In genomic region chr12:47088021-47088944, GRCh38 we compare ENCODE assay signal across 10 cellular contexts. TPM values are rescaled to one million over a fixed set of nuclear protein-coding genes. Genes with fewer than 3 reads are reported as not detected.
DNase-seq lines count a peak whose midpoint lies in the region; FAIRE-seq and TF ChIP-seq lines count a peak whose summit lies in the region.
"Had no signal": no experiment of that assay in that cellular context is flagged by ENCODE, and none has a peak within 500 bp of the region (broad histone marks: within the 10 kb centered on the region; RNA-seq: fewer than 3 reads in every experiment).

No MANE protein-coding gene starts in this region.

- peak overlapping the region; percentile 92 for H2BK15ac ChIP-seq in mesendoderm (replicated peaks; ENCODE audit: low read depth)

- H3K9ac ChIP-seq in mesendoderm (ENCODE audit: low read length) (no peak overlapping the region), kidney (ENCODE audit: low read length in 2 of 2) (no peak overlapping the region)

- intact Hi-C loops in MCF 10A (cut with micrococcal nuclease) = loop anchor here (10.0 kb wide), 1 partner anchor 737 kb away; no protein-coding TSS in a partner anchor
- intact Hi-C loops in kidney (cut with DNase I) = no loop called here
- intact Hi-C loops in Calu3 (cut with micrococcal nuclease; ENCODE audit: unreplicated experiment) = no loop called here
- intact Hi-C loops in activated naive CD4-positive, alpha-beta T cell treated with anti-CD3 and anti-CD28 coated beads for 36 hours (cut with micrococcal nuclease) = no loop called here

- no peak overlapping the region for H3K27ac ChIP-seq in mesendoderm (ENCODE audit: low read depth, low read length)
- no peak overlapping the region for H3K27ac ChIP-seq in kidney (ENCODE audit: low read depth in 2 of 2, low read length in 2 of 2)

- H3K27me3 Mint-ChIP-seq in MCF 10A (ENCODE audit: insufficient read depth, unreplicated experiment) (no peaks in the 10 kb centered on the region), Calu3 (ENCODE audit: unreplicated experiment) (no peaks in the 10 kb centered on the region)
- H3K27me3 Mint-ChIP-seq in activated naive CD4-positive, alpha-beta T cell treated with anti-CD3 and anti-CD28 coated beads for 36 hours (ENCODE audit: low read depth) = no peaks in the 10 kb centered on the region

- peaks cover 0 to 2% of the 10 kb centered on the region in 2 donors for H3K9me3 ChIP-seq in kidney (ENCODE audit: control insufficient read depth in 1 of 2, low read length in 2 of 2)

- H4K8ac ChIP-seq in mesendoderm (ENCODE audit: low read depth, low read length) = no peak overlapping the region

- CTCF ChIA-PET in MCF 10A (lab: Yijun Ruan, JAX) (interaction anchor here (0.7 to 1.6 kb wide), 2 partner anchors 9 to 294 kb away, joined by 4 to 7 read pairs; partner anchors contain the start of genes AMIGO2 and PCED1B), Calu3 (lab: Charles Lee) (interaction anchor here (0.7 kb wide), 1 partner anchor 351 kb away, joined by 3 read pairs; no protein-coding TSS in a partner anchor)
- CTCF ChIA-PET in activated naive CD4-positive, alpha-beta T cell treated with anti-CD3 and anti-CD28 coated beads for 36 hours (lab: Charles Lee) = interaction anchor here (1.0 kb wide), 1 partner anchor 307 kb away, joined by 6 read pairs; no protein-coding TSS in a partner anchor

- TF ChIP-seq CTCF in MCF 10A (IDR thresholded peaks at IDR 0.05; ENCODE audit: unreplicated experiment) (no peak), kidney (IDR thresholded peaks at IDR 0.05; ENCODE audit: borderline replicate concordance, extremely low read depth, insufficient read depth) (no peak), Calu3 (IDR thresholded peaks at IDR 0.05; ENCODE audit: unreplicated experiment) (no peak)

- H3K4me3 ChIP-seq in mesendoderm (ENCODE audit: low read length) (no peak overlapping the region), kidney (ENCODE audit: low read length in 2 of 2) (no peak overlapping the region)

- no peaks in the 10 kb centered on the region for H3K79me1 ChIP-seq in mesendoderm (ENCODE audit: low read length)

- H2AK5ac ChIP-seq in mesendoderm (ENCODE audit: low read length) = no peak overlapping the region

- WGBS in mesendoderm (ENCODE audit: extremely low coverage, insufficient coverage, low lambda C conversion rate) = no CpG with 5 or more reads among the region's 7 CpGs

- H3K4me3 Mint-ChIP-seq in MCF 10A (ENCODE audit: unreplicated experiment) = no peak overlapping the region
- H3K4me3 Mint-ChIP-seq in Calu3 (ENCODE audit: low read depth, unreplicated experiment) = no peak overlapping the region
- H3K4me3 Mint-ChIP-seq in activated naive CD4-positive, alpha-beta T cell treated with anti-CD3 and anti-CD28 coated beads for 36 hours = no peak overlapping the region

- H3K27ac Mint-ChIP-seq in MCF 10A (ENCODE audit: low read depth, unreplicated experiment) (peak overlapping the region; percentile 81), Calu3 (ENCODE audit: unreplicated experiment) (no peak overlapping the region)
- H3K27ac Mint-ChIP-seq in activated naive CD4-positive, alpha-beta T cell treated with anti-CD3 and anti-CD28 coated beads for 36 hours = no peak overlapping the region

- peaks cover 7% of the 10 kb centered on the region for H3K4me1 ChIP-seq in mesendoderm (ENCODE audit: control insufficient read depth, low read depth, low read length)
- peaks cover 0 to 4% of the 10 kb centered on the region in 2 donors for H3K4me1 ChIP-seq in kidney (ENCODE audit: control insufficient read depth in 1 of 2, insufficient read depth in 1 of 2, low read depth in 1 of 2, low read length in 2 of 2)

- H2BK120ac ChIP-seq in mesendoderm (ENCODE audit: low read depth, low read length) = no peak overlapping the region

- H3K36me3 ChIP-seq in mesendoderm (ENCODE audit: control insufficient read depth, insufficient read depth, low read length) (no peaks in the 10 kb centered on the region), kidney (ENCODE audit: control insufficient read depth in 1 of 2, insufficient read depth in 2 of 2, low read length in 2 of 2) (no peaks in the 10 kb centered on the region)

- BruUV-seq in MCF 10A (replicated peaks; lab: Mats Ljungman, UMichigan) = no TSS peak
- no TSS peak for BruUV-seq in Calu3 (replicated peaks; lab: Mats Ljungman, UMichigan)

- H3K4me1 Mint-ChIP-seq in MCF 10A (ENCODE audit: insufficient read depth, unreplicated experiment) (peaks cover 39% of the 10 kb centered on the region), Calu3 (ENCODE audit: low read depth, unreplicated experiment) (peaks cover 25% of the 10 kb centered on the region)
- H3K4me1 Mint-ChIP-seq in activated naive CD4-positive, alpha-beta T cell treated with anti-CD3 and anti-CD28 coated beads for 36 hours (ENCODE audit: low read depth) = peaks cover 42% of the 10 kb centered on the region

- H3K4me2 ChIP-seq in mesendoderm (ENCODE audit: low read length) = no peak overlapping the region

- H3K9me3 Mint-ChIP-seq in MCF 10A (ENCODE audit: unreplicated experiment) (no peaks in the 10 kb centered on the region), Calu3 (ENCODE audit: low read depth, unreplicated experiment) (no peaks in the 10 kb centered on the region)
- peaks cover 9% of the 10 kb centered on the region for H3K9me3 Mint-ChIP-seq in activated naive CD4-positive, alpha-beta T cell treated with anti-CD3 and anti-CD28 coated beads for 36 hours

- no peak overlapping the region for H3K23ac ChIP-seq in mesendoderm (ENCODE audit: low read length)

- H4K5ac ChIP-seq in mesendoderm (ENCODE audit: low read length) = no peak overlapping the region

- no peak for FAIRE-seq in kidney (lab: Jason Lieb, UNC)

- no peaks in the 10 kb centered on the region for H3K79me2 ChIP-seq in mesendoderm (ENCODE audit: control insufficient read depth, insufficient read depth, low read length)

- H3K4ac ChIP-seq in mesendoderm (ENCODE audit: low read depth, low read length) = peak overlapping the region; percentile 68

- H3K56ac ChIP-seq in mesendoderm (ENCODE audit: low read length) = peak overlapping the region; percentile 29

- no peaks in the 10 kb centered on the region for H3K27me3 ChIP-seq in mesendoderm (ENCODE audit: insufficient read depth, low read length, poor library complexity)

- H3K36me3 Mint-ChIP-seq in MCF 10A (ENCODE audit: insufficient read depth, unreplicated experiment) (no peaks in the 10 kb centered on the region), Calu3 (ENCODE audit: insufficient read depth, unreplicated experiment) (peaks cover 5% of the 10 kb centered on the region)
- peaks cover 5% of the 10 kb centered on the region for H3K36me3 Mint-ChIP-seq in activated naive CD4-positive, alpha-beta T cell treated with anti-CD3 and anti-CD28 coated beads for 36 hours (ENCODE audit: low read depth)

- peak; percentile 70 for DNase-seq in COLO668 (lab: John Stamatoyannopoulos, UW; ENCODE audit: unreplicated experiment)
- DNase-seq in NCI-H1417 treated with DMSO at 0.1 percent for 48 hours (lab: John Stamatoyannopoulos, UW) = peak; percentile 95
- DNase-seq in MCF 10A (ENCODE audit: unreplicated experiment) = peak; percentile 80
- no peak for DNase-seq in mesendoderm
- no peak for DNase-seq in activated CD8-positive, alpha-beta memory T cell treated with anti-CD3 and anti-CD28 coated beads, Interleukin-2, amount 50 U/mL, for 4 hours
- DNase-seq in kidney = no peak
- no peak for DNase-seq in Calu3
- DNase-seq in activated naive CD4-positive, alpha-beta T cell treated with anti-CD3 and anti-CD28 coated beads for 36 hours = no peak
- DNase-seq: C1 segment of cervical spinal cord, occipital lobe had no signal

- POLR2A ChIA-PET in MCF 10A (lab: Yijun Ruan, JAX) = interaction anchor here (0.6 to 2.8 kb wide), 11 partner anchors 8 to 614 kb away, joined by 3 to 30 read pairs (median 5); partner anchors contain the start of genes AMIGO2 and PCED1B

- peak overlapping the region; percentile 16 for H3K18ac ChIP-seq in mesendoderm (ENCODE audit: low read length)

- no peak overlapping the region for H2BK5ac ChIP-seq in mesendoderm (ENCODE audit: low read length)

RNA-seq across cellular contexts. Expression of gene AMIGO2, which starts 8.5 kb away (rescaled TPM):
- total RNA-seq in MCF 10A (2022) = 13.0 and 32.6 TPM in 2 replicates
- polyA plus RNA-seq in mesendoderm (2013, experiment 1 of 2) = 14.7 TPM
- polyA plus RNA-seq in mesendoderm (2013, experiment 2 of 2) = 14.0 TPM
- 8.7 TPM for total RNA-seq in kidney
- polyA plus RNA-seq in kidney (ENCODE audit: insufficient read depth, low read depth, low replicate concordance) = 12.2 TPM
- 27.0 and 66.2 TPM in 2 replicates for total RNA-seq in Calu3 (2022)
- 10 to 100 TPM; 19.2 to 19.6 TPM for total RNA-seq in activated naive CD4-positive, alpha-beta T cell treated with anti-CD3 and anti-CD28 coated beads for 36 hours

RNA-seq across cellular contexts. Expression of gene PCED1B, which starts 8.9 kb away (rescaled TPM):
- total RNA-seq in MCF 10A (2022) (5.1 and 9.6 TPM in 2 replicates), kidney (9.2 TPM), Calu3 (2022) (2.1 and 4.1 TPM in 2 replicates)
- polyA plus RNA-seq in mesendoderm (2013, experiment 1 of 2) = 6.9 TPM
- 6.7 TPM for polyA plus RNA-seq in mesendoderm (2013, experiment 2 of 2)
- polyA plus RNA-seq in kidney (ENCODE audit: insufficient read depth, low read depth, low replicate concordance) = 2.8 TPM
- total RNA-seq in activated naive CD4-positive, alpha-beta T cell treated with anti-CD3 and anti-CD28 coated beads for 36 hours = 100 to 1,000 TPM; 138 to 143 TPM

Comparison
In these comparisons a context has a peak if more than half of its experiments do, and no peak if none do; other contexts are left out.
1. DNase-seq: peak in COLO668 (single experiment), NCI-H1417 treated with DMSO at 0.1 percent for 48 hours (single experiment) and MCF 10A (single experiment); none in mesendoderm (single experiment), activated CD8-positive, alpha-beta memory T cell treated with anti-CD3 and anti-CD28 coated beads, Interleukin-2, amount 50 U/mL, for 4 hours (single experiment), kidney (single experiment), Calu3 (single experiment) and activated naive CD4-positive, alpha-beta T cell treated with anti-CD3 and anti-CD28 coated beads for 36 hours (single experiment).
2. RNA of gene PCED1B, which starts 8.9 kb away (total RNA-seq): 138 to 143 TPM in activated naive CD4-positive, alpha-beta T cell treated with anti-CD3 and anti-CD28 coated beads for 36 hours; 5.1 to 9.6 TPM in MCF 10A, 9.2 TPM in kidney (single experiment) and 2.1 to 4.1 TPM in Calu3; every median in the first group is over 10 times any median in the second.